In the genomic region with DNA sequence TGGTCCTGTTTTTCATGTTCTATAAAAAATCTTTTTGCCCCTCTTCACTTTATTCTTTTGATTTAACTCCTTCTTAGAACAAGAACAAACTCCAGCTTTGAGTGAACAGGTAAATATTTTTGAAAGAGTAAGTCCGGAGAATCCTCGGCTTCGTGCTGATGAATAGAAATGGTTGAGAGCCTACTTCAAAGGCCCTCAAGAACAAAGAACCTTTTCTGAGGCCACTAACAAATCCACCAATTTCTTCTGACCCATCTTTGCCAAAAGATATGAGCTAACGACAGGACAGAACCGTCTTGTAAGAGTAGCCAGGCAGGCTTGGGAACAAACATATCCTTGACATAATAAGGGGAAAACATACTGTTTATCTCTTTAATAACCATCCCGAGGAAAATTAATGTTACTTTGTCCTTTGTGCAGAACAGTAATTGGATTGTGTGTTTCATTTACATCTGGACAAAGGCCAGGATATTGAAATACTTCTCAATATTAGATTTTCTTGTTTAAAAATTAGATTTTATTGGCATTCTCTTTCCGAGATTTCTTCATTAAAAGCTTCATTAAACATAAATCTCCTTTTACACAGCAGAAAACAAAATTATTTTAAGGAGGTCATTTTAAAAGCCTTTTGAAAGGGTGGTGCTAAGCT, we compare ENCODE assay signal across 1 cellular context.
TF ChIP-seq lines count a peak whose summit lies in the region.

No MANE protein-coding gene starts in this region.

TF ChIP-seq in HepG2, 621 proteins besides CTCF, POLR2A, EP300 and RAD21 (continued from another document and continues in another):
- TF ChIP-seq, protein P1, sequence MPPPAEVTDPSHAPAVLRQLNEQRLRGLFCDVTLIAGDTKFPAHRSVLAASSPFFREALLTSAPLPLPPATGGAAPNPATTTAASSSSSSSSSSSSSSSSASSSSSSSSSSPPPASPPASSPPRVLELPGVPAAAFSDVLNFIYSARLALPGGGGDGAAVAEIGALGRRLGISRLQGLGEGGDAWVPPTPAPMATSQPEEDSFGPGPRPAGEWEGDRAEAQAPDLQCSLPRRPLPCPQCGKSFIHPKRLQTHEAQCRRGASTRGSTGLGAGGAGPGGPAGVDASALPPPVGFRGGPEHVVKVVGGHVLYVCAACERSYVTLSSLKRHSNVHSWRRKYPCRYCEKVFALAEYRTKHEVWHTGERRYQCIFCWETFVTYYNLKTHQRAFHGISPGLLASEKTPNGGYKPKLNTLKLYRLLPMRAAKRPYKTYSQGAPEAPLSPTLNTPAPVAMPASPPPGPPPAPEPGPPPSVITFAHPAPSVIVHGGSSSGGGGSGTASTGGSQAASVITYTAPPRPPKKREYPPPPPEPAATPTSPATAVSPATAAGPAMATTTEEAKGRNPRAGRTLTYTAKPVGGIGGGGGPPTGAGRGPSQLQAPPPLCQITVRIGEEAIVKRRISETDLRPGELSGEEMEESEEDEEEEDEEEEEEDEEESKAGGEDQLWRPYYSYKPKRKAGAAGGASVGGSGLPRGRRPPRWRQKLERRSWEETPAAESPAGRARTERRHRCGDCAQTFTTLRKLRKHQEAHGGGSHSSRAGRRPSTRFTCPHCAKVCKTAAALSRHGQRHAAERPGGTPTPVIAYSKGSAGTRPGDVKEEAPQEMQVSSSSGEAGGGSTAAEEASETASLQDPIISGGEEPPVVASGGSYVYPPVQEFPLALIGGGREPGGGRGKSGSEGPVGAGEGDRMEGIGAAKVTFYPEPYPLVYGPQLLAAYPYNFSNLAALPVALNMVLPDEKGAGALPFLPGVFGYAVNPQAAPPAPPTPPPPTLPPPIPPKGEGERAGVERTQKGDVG (CRISPR knock-in tag; IDR thresholded peaks at IDR 0.05; ENCODE audit: borderline replicate concordance) = no peak
- TF ChIP-seq, protein P2, sequence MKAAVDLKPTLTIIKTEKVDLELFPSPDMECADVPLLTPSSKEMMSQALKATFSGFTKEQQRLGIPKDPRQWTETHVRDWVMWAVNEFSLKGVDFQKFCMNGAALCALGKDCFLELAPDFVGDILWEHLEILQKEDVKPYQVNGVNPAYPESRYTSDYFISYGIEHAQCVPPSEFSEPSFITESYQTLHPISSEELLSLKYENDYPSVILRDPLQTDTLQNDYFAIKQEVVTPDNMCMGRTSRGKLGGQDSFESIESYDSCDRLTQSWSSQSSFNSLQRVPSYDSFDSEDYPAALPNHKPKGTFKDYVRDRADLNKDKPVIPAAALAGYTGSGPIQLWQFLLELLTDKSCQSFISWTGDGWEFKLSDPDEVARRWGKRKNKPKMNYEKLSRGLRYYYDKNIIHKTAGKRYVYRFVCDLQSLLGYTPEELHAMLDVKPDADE (CRISPR knock-in tag; IDR thresholded peaks at IDR 0.05) = no peak
- TF ChIP-seq NFRKB (IDR thresholded peaks at IDR 0.05) (no peak), SMC3 (IDR thresholded peaks at IDR 0.05; ENCODE audit: low read length) (no peak), CREB1 (IDR thresholded peaks at IDR 0.05) (no peak), CREB1 (CRISPR knock-in tag; IDR thresholded peaks at IDR 0.05) (peak; percentile 38; the same call in 1 of the 2 replicates), HMG20A (CRISPR knock-in tag; IDR thresholded peaks at IDR 0.05; ENCODE audit: borderline replicate concordance) (peak; percentile 71; the same call in 1 of the 2 replicates), ZNF570 (CRISPR knock-in tag; IDR thresholded peaks at IDR 0.05; ENCODE audit: borderline replicate concordance) (no peak), KDM5A (IDR thresholded peaks at IDR 0.05; ENCODE audit: borderline replicate concordance, low read length) (no peak), HNRNPL (IDR thresholded peaks at IDR 0.05; ENCODE audit: low read depth, low read length) (no peak), TGIF2 (CRISPR knock-in tag; IDR thresholded peaks at IDR 0.05) (no peak), GATAD2A (CRISPR knock-in tag; IDR thresholded peaks at IDR 0.05) (peak; percentile 90), RFXANK (CRISPR knock-in tag; IDR thresholded peaks at IDR 0.05) (0 out of 2 replicates have a peak, but pooled peaks have one; percentile 40), NCOA1 (CRISPR knock-in tag; IDR thresholded peaks at IDR 0.05) (0 out of 2 replicates have a peak, but pooled peaks have one; percentile 28), ZEB1 (IDR thresholded peaks at IDR 0.05; ENCODE audit: insufficient replicate concordance, low read depth) (peak; percentile 26), MED1 (CRISPR knock-in tag; IDR thresholded peaks at IDR 0.05) (peak; percentile 84), JUN (CRISPR knock-in tag; IDR thresholded peaks at IDR 0.05) (no peak), MEF2D (CRISPR knock-in tag; IDR thresholded peaks at IDR 0.05) (no peak), RBAK (CRISPR knock-in tag; IDR thresholded peaks at IDR 0.05) (peak; percentile 95), KLF16 (CRISPR knock-in tag; IDR thresholded peaks at IDR 0.05) (no peak), ZFYVE20 (CRISPR knock-in tag; IDR thresholded peaks at IDR 0.05; ENCODE audit: borderline replicate concordance, low read depth) (no peak), GZF1 (CRISPR knock-in tag; IDR thresholded peaks at IDR 0.05) (no peak), ZNF441 (CRISPR knock-in tag; IDR thresholded peaks at IDR 0.05; ENCODE audit: borderline replicate concordance) (no peak), CENPX (CRISPR knock-in tag; IDR thresholded peaks at IDR 0.05) (no peak), ZNF264 (CRISPR knock-in tag; IDR thresholded peaks at IDR 0.05) (0 out of 2 replicates have a peak, but pooled peaks have one; percentile 36), ZNF747 (CRISPR knock-in tag; IDR thresholded peaks at IDR 0.05; ENCODE audit: borderline replicate concordance) (no peak), ZNF672 (CRISPR knock-in tag; IDR thresholded peaks at IDR 0.05) (no peak), NR2F2 (IDR thresholded peaks at IDR 0.05; ENCODE audit: borderline replicate concordance, low read depth) (peak; percentile 29; the same call in 1 of the 2 replicates), TEAD3 (CRISPR knock-in tag; optimal IDR thresholded peaks at IDR 0.05; ENCODE audit: borderline replicate concordance) (no peak), HOXA5 (CRISPR knock-in tag; IDR thresholded peaks at IDR 0.05) (0 out of 2 replicates have a peak, but pooled peaks have one; percentile 19)
- TF ChIP-seq, protein P3, sequence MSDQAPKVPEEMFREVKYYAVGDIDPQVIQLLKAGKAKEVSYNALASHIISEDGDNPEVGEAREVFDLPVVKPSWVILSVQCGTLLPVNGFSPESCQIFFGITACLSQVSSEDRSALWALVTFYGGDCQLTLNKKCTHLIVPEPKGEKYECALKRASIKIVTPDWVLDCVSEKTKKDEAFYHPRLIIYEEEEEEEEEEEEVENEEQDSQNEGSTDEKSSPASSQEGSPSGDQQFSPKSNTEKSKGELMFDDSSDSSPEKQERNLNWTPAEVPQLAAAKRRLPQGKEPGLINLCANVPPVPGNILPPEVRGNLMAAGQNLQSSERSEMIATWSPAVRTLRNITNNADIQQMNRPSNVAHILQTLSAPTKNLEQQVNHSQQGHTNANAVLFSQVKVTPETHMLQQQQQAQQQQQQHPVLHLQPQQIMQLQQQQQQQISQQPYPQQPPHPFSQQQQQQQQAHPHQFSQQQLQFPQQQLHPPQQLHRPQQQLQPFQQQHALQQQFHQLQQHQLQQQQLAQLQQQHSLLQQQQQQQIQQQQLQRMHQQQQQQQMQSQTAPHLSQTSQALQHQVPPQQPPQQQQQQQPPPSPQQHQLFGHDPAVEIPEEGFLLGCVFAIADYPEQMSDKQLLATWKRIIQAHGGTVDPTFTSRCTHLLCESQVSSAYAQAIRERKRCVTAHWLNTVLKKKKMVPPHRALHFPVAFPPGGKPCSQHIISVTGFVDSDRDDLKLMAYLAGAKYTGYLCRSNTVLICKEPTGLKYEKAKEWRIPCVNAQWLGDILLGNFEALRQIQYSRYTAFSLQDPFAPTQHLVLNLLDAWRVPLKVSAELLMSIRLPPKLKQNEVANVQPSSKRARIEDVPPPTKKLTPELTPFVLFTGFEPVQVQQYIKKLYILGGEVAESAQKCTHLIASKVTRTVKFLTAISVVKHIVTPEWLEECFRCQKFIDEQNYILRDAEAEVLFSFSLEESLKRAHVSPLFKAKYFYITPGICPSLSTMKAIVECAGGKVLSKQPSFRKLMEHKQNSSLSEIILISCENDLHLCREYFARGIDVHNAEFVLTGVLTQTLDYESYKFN (CRISPR knock-in tag; conservative IDR thresholded peaks at IDR 0.05) = 0 out of 2 replicates have a peak, but pooled peaks have one; percentile 22
- TF ChIP-seq, protein P4, sequence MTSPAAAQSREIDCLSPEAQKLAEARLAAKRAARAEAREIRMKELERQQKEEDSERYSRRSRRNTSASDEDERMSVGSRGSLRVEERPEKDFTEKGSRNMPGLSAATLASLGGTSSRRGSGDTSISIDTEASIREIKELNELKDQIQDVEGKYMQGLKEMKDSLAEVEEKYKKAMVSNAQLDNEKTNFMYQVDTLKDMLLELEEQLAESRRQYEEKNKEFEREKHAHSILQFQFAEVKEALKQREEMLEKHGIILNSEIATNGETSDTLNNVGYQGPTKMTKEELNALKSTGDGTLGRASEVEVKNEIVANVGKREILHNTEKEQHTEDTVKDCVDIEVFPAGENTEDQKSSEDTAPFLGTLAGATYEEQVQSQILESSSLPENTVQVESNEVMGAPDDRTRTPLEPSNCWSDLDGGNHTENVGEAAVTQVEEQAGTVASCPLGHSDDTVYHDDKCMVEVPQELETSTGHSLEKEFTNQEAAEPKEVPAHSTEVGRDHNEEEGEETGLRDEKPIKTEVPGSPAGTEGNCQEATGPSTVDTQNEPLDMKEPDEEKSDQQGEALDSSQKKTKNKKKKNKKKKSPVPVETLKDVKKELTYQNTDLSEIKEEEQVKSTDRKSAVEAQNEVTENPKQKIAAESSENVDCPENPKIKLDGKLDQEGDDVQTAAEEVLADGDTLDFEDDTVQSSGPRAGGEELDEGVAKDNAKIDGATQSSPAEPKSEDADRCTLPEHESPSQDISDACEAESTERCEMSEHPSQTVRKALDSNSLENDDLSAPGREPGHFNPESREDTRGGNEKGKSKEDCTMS (CRISPR knock-in tag; conservative IDR thresholded peaks at IDR 0.05) = no peak
- TF ChIP-seq, protein P5, sequence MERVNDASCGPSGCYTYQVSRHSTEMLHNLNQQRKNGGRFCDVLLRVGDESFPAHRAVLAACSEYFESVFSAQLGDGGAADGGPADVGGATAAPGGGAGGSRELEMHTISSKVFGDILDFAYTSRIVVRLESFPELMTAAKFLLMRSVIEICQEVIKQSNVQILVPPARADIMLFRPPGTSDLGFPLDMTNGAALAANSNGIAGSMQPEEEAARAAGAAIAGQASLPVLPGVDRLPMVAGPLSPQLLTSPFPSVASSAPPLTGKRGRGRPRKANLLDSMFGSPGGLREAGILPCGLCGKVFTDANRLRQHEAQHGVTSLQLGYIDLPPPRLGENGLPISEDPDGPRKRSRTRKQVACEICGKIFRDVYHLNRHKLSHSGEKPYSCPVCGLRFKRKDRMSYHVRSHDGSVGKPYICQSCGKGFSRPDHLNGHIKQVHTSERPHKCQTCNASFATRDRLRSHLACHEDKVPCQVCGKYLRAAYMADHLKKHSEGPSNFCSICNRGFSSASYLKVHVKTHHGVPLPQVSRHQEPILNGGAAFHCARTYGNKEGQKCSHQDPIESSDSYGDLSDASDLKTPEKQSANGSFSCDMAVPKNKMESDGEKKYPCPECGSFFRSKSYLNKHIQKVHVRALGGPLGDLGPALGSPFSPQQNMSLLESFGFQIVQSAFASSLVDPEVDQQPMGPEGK (CRISPR knock-in tag; IDR thresholded peaks at IDR 0.05) = peak; percentile 17; the same call in 1 of the 2 replicates
- TF ChIP-seq, protein P6, sequence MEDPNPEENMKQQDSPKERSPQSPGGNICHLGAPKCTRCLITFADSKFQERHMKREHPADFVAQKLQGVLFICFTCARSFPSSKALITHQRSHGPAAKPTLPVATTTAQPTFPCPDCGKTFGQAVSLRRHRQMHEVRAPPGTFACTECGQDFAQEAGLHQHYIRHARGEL (CRISPR knock-in tag; IDR thresholded peaks at IDR 0.05) = no peak
- TF ChIP-seq, protein P7, sequence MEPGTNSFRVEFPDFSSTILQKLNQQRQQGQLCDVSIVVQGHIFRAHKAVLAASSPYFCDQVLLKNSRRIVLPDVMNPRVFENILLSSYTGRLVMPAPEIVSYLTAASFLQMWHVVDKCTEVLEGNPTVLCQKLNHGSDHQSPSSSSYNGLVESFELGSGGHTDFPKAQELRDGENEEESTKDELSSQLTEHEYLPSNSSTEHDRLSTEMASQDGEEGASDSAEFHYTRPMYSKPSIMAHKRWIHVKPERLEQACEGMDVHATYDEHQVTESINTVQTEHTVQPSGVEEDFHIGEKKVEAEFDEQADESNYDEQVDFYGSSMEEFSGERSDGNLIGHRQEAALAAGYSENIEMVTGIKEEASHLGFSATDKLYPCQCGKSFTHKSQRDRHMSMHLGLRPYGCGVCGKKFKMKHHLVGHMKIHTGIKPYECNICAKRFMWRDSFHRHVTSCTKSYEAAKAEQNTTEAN (CRISPR knock-in tag; conservative IDR thresholded peaks at IDR 0.05) = no peak; the same call in 1 of the 2 replicates
- TF ChIP-seq, protein P8, sequence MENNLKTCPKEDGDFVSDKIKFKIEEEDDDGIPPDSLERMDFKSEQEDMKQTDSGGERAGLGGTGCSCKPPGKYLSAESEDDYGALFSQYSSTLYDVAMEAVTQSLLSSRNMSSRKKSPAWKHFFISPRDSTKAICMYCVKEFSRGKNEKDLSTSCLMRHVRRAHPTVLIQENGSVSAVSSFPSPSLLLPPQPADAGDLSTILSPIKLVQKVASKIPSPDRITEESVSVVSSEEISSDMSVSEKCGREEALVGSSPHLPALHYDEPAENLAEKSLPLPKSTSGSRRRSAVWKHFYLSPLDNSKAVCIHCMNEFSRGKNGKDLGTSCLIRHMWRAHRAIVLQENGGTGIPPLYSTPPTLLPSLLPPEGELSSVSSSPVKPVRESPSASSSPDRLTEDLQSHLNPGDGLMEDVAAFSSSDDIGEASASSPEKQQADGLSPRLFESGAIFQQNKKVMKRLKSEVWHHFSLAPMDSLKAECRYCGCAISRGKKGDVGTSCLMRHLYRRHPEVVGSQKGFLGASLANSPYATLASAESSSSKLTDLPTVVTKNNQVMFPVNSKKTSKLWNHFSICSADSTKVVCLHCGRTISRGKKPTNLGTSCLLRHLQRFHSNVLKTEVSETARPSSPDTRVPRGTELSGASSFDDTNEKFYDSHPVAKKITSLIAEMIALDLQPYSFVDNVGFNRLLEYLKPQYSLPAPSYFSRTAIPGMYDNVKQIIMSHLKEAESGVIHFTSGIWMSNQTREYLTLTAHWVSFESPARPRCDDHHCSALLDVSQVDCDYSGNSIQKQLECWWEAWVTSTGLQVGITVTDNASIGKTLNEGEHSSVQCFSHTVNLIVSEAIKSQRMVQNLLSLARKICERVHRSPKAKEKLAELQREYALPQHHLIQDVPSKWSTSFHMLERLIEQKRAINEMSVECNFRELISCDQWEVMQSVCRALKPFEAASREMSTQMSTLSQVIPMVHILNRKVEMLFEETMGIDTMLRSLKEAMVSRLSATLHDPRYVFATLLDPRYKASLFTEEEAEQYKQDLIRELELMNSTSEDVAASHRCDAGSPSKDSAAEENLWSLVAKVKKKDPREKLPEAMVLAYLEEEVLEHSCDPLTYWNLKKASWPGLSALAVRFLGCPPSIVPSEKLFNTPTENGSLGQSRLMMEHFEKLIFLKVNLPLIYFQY (CRISPR knock-in tag; IDR thresholded peaks at IDR 0.05; ENCODE audit: borderline replicate concordance) = no peak
- TF ChIP-seq, protein P9, sequence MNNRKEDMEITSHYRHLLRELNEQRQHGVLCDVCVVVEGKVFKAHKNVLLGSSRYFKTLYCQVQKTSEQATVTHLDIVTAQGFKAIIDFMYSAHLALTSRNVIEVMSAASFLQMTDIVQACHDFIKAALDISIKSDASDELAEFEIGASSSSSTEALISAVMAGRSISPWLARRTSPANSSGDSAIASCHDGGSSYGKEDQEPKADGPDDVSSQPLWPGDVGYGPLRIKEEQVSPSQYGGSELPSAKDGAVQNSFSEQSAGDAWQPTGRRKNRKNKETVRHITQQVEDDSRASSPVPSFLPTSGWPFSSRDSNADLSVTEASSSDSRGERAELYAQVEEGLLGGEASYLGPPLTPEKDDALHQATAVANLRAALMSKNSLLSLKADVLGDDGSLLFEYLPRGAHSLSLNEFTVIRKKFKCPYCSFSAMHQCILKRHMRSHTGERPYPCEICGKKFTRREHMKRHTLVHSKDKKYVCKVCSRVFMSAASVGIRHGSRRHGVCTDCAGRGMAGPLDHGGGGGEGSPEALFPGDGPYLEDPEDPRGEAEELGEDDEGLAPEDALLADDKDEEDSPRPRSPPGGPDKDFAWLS (CRISPR knock-in tag; IDR thresholded peaks at IDR 0.05; ENCODE audit: borderline replicate concordance) = no peak
